ENCODE assay signal across 11 cellular contexts in genomic region chr1:218463194-218464156, GRCh38.
DNase-seq lines count a peak whose midpoint lies in the region; ATAC-seq, FAIRE-seq and TF ChIP-seq lines count a peak whose summit lies in the region.
"Had no signal": no experiment of that assay in that cellular context is flagged by ENCODE, and none has a peak within 500 bp of the region (broad histone marks: within the 10 kb centered on the region; RNA-seq: fewer than 3 reads in every experiment).

No MANE protein-coding gene starts in this region.

- ATAC-seq in HG03108 (IDR thresholded peaks at IDR 0.05; ENCODE audit: unreplicated experiment) = no peak
- ATAC-seq: T-helper 17 cell had no signal

- POLR2A ChIA-PET in BJ (lab: Charles Lee) (no interaction called here), GM10248 (lab: Yijun Ruan, JAX) (no interaction called here)

- FAIRE-seq in RCC 7860 (lab: Jason Lieb, UNC) = peak; percentile 78
- FAIRE-seq in GM12892 (lab: Jason Lieb, UNC) = no peak
- FAIRE-seq: endometrium had no signal

- peaks cover 6% of the 10 kb centered on the region for H3F3A ChIP-seq in neural progenitor cell (ENCODE audit: low read depth)

- no peak overlapping the region for H3K9ac ChIP-seq in neural progenitor cell

- intact Hi-C loops in esophagus muscularis mucosa (cut with DNase I) = no loop called here

- no peak for TF ChIP-seq POLR2A in esophagus muscularis mucosa (IDR thresholded peaks at IDR 0.05; ENCODE audit: low read depth)
- no peak for TF ChIP-seq POLR2A in GM12892 (IDR thresholded peaks at IDR 0.05; ENCODE audit: low read depth, low read length)

- H2AFZ ChIP-seq in neural progenitor cell (replicated peaks) = peak overlapping the region; percentile 46

- H3K4me3 ChIP-seq in BJ (ENCODE audit: low read depth, low read length) = no peak overlapping the region
- peak overlapping the region; percentile 2 to 24 (median 7) for H3K4me3 ChIP-seq in esophagus muscularis mucosa
- no peak overlapping the region for H3K4me3 ChIP-seq in neural progenitor cell

- CTCF ChIA-PET in BJ (lab: Yijun Ruan, JAX) = no interaction called here
- CTCF ChIA-PET in GM10248 (lab: Yijun Ruan, JAX) = no interaction called here

- H3K9me3 ChIP-seq in esophagus muscularis mucosa (no peaks in the 10 kb centered on the region), neural progenitor cell (ENCODE audit: low read depth) (no peaks in the 10 kb centered on the region)

- H3K9me3 Mint-ChIP-seq in neural progenitor cell = no peaks in the 10 kb centered on the region

- TF ChIP-seq CTCF in BJ (IDR thresholded peaks at IDR 0.05; ENCODE audit: insufficient read depth, low read depth, low read length) = no peak
- TF ChIP-seq CTCF in esophagus muscularis mucosa (IDR thresholded peaks at IDR 0.05) = no peak
- no peak for TF ChIP-seq CTCF in neural progenitor cell (IDR thresholded peaks at IDR 0.05)
- TF ChIP-seq CTCF in GM10248 (IDR thresholded peaks at IDR 0.05; ENCODE audit: control extremely low read depth, extremely low read depth, low read depth, missing control alignments) = no peak
- no peak for TF ChIP-seq CTCF in GM13977 (IDR thresholded peaks at IDR 0.05; ENCODE audit: extremely low read depth, insufficient read depth, missing control alignments)

- H3K27ac Mint-ChIP-seq in neural progenitor cell = peak overlapping the region; percentile 97
- H3K27ac Mint-ChIP-seq: T-helper 17 cell had no signal

- peak overlapping the region; percentile 10 for H3K4me3 Mint-ChIP-seq in neural progenitor cell
- H3K4me3 Mint-ChIP-seq: T-helper 17 cell had no signal

- H3K79me2 ChIP-seq in neural progenitor cell (ENCODE audit: low read depth) = no peaks in the 10 kb centered on the region

- H3K4me1 Mint-ChIP-seq in neural progenitor cell = peaks cover 48% of the 10 kb centered on the region

- H3K36me3 Mint-ChIP-seq in neural progenitor cell = no peaks in the 10 kb centered on the region

- peak overlapping the region; percentile 61 to 79 (median 74) for H3K27ac ChIP-seq in esophagus muscularis mucosa (replicated peaks in 1 of 4)
- peak overlapping the region; percentile 63 for H3K27ac ChIP-seq in neural progenitor cell

- TF ChIP-seq EP300 in esophagus muscularis mucosa (IDR thresholded peaks at IDR 0.05) = no peak

- WGBS in esophagus muscularis mucosa = 50% methylated on average over 14 of the region's 14 CpGs

- no peaks in the 10 kb centered on the region for H3K27me3 ChIP-seq in BJ (ENCODE audit: control insufficient read depth, insufficient read depth, low read length)
- H3K27me3 ChIP-seq in esophagus muscularis mucosa = no peaks in the 10 kb centered on the region
- H3K27me3 ChIP-seq in neural progenitor cell = no peaks in the 10 kb centered on the region

- H3K27me3 Mint-ChIP-seq in neural progenitor cell (ENCODE audit: insufficient read depth, low read depth) = peaks cover 4% of the 10 kb centered on the region

- DNase-seq in BJ (ENCODE audit: low read depth) (peak; percentile 58), RCC 7860 (ENCODE audit: low spot score) (peak; percentile 73), esophagus muscularis mucosa (ENCODE audit: extremely low spot score) (no peak), neural progenitor cell (ENCODE audit: low spot score) (peak; percentile 70), GM12892 (ENCODE audit: insufficient read length) (no peak), GM10248 (ENCODE audit: extremely low spot score) (no peak), GM13977 (ENCODE audit: low spot score) (no peak)
- DNase-seq: DND-41, T-helper 17 cell had no signal

- no peak overlapping the region for H3K4me2 ChIP-seq in neural progenitor cell

- H3K4me1 ChIP-seq in esophagus muscularis mucosa = peaks cover 43 to 58% (median 53%) of the 10 kb centered on the region in 4 donors
- H3K4me1 ChIP-seq in neural progenitor cell = peaks cover 35% of the 10 kb centered on the region

- in situ Hi-C loops in GM13977 (cut with MboI; ENCODE audit: low pct_unique_long_range_greater_than_20kb, low sequenced_read_pairs, unreplicated experiment) = no loop called here

- H3K36me3 ChIP-seq in BJ (ENCODE audit: control insufficient read depth, insufficient read depth, low read length) (no peaks in the 10 kb centered on the region), esophagus muscularis mucosa (no peaks in the 10 kb centered on the region), neural progenitor cell (no peaks in the 10 kb centered on the region)

- no peaks in the 10 kb centered on the region for H4K20me1 ChIP-seq in neural progenitor cell (ENCODE audit: low read depth)

Comparison
In these comparisons a context has a peak if more than half of its experiments do, and no peak if none do; other contexts are left out.
1. DNase-seq: peak in BJ (single experiment), RCC 7860 (single experiment) and neural progenitor cell (single experiment); none in esophagus muscularis mucosa (single experiment), GM12892 (single experiment), GM10248 (single experiment) and GM13977 (single experiment).
2. H3K4me3 ChIP-seq: peak in esophagus muscularis mucosa (4 of 4); none in BJ (single experiment) and neural progenitor cell (single experiment).